In the genomic region with DNA sequence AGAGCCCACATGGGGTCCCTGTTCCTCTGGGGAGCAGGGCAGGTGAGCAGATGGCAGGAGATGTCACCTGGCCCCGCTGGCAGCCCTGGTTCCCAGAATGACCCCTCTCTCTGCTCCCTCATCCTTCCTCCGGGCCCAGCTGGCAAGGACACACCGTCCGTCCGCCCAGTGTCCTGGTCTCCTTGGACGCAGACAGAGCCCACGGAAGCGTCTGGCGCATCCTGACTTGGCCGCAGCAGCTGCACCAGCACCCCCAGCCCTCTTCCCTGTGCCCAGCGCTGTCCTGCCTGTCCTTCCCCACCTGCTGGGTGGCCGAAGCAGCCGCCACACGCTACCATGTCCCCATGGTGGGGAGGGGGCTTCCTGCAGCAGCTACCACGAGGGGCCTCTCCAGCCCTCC, we compare ENCODE assay signal across 13 cellular contexts. TPM values are rescaled to one million over a fixed set of nuclear protein-coding genes. Genes with fewer than 3 reads are reported as not detected.
DNase-seq lines count a peak whose midpoint lies in the region; ATAC-seq and TF ChIP-seq lines count a peak whose summit lies in the region.
"Had no signal": no experiment of that assay in that cellular context is flagged by ENCODE, and none has a peak within 500 bp of the region (broad histone marks: within the 10 kb centered on the region; RNA-seq: fewer than 3 reads in every experiment).

No MANE protein-coding gene starts in this region.

- no CpG with 5 or more reads among the region's 15 CpGs for WGBS in neuronal stem cell (ENCODE audit: extremely low coverage in 2 of 2, insufficient read length in 2 of 2, insufficient replicate concordance in 1 of 2), 2 donors

- no peak overlapping the region for H4K91ac ChIP-seq in neuronal stem cell (ENCODE audit: low read depth, low read length, poor library complexity)

- no peaks in the 10 kb centered on the region for H3K36me3 Mint-ChIP-seq in activated naive CD4-positive, alpha-beta T cell treated with anti-CD3 and anti-CD28 coated beads, Interleukin-2, amount 50 U/mL, for 72 hours
- H3K36me3 Mint-ChIP-seq: CD4-positive, alpha-beta memory T cell had no signal

- DNase-seq in SHP77 (lab: John Stamatoyannopoulos, UW) (peak; percentile 34 to 39), neuronal stem cell (ENCODE audit: low spot score) (no peak), COR-L47 (lab: John Stamatoyannopoulos, UW) (no peak)
- no peak for DNase-seq in activated naive CD4-positive, alpha-beta T cell treated with anti-CD3 and anti-CD28 coated beads, Interleukin-2, amount 50 U/mL, for 72 hours (ENCODE audit: low spot score in 2 of 2)
- DNase-seq in activated CD4-positive, alpha-beta T cell treated with anti-CD3 and anti-CD28 coated beads for 4 hours, result no peak
- DNase-seq: Caco-2; CD4-positive, alpha-beta memory T cell; DND-41; GM23248; H9 had no signal

- no peaks in the 10 kb centered on the region for H3K9me3 Mint-ChIP-seq in activated naive CD4-positive, alpha-beta T cell treated with anti-CD3 and anti-CD28 coated beads, Interleukin-2, amount 50 U/mL, for 72 hours
- H3K9me3 Mint-ChIP-seq: CD4-positive, alpha-beta memory T cell; H9 had no signal

- H2BK5ac ChIP-seq in neuronal stem cell (ENCODE audit: low read length), result no peak overlapping the region

- no peak for TF ChIP-seq CTCF in VCaP (conservative IDR thresholded peaks at IDR 0.05)

- H3K14ac ChIP-seq in neuronal stem cell (ENCODE audit: low read length), result peak overlapping the region; percentile 40

- H2BK15ac ChIP-seq in neuronal stem cell (ENCODE audit: low read length), result peak overlapping the region; percentile 59

- H3K79me1 ChIP-seq in neuronal stem cell (ENCODE audit: low read depth, low read length), result no peaks in the 10 kb centered on the region

- H3K4ac ChIP-seq in neuronal stem cell (ENCODE audit: low read length), result peak overlapping the region; percentile 47

- H3K23ac ChIP-seq in neuronal stem cell (ENCODE audit: low read depth, low read length, poor library complexity), result peak overlapping the region; percentile 49

- H3K4me1 ChIP-seq in neuronal stem cell (ENCODE audit: control insufficient read depth in 2 of 2, insufficient read depth in 1 of 2, low read depth in 1 of 2, low read length in 2 of 2), result peaks cover 8 to 12% of the 10 kb centered on the region in 2 donors
- H3K4me1 ChIP-seq: Caco-2 had no signal

- H3K18ac ChIP-seq in neuronal stem cell (ENCODE audit: low read length), result peak overlapping the region; percentile 53

- no peak overlapping the region for H2AFZ ChIP-seq in neuronal stem cell (ENCODE audit: low read length)
- H2AFZ ChIP-seq: GM23248 had no signal

- no peak overlapping the region for H2BK12ac ChIP-seq in neuronal stem cell (ENCODE audit: low read length)

- peak overlapping the region; percentile 34 for H3K9ac ChIP-seq in neuronal stem cell (ENCODE audit: low read depth, low read length, poor library complexity)
- H3K9ac ChIP-seq: GM23248 had no signal

- H3K4me3 ChIP-seq in neuronal stem cell (ENCODE audit: low read length in 2 of 2), result no peak overlapping the region
- H3K4me3 ChIP-seq: GM23248 had no signal

- H3K9me3 ChIP-seq in neuronal stem cell (replicated peaks in 1 of 2; ENCODE audit: control insufficient read depth in 2 of 2, insufficient read depth in 1 of 2, low read depth in 1 of 2, low read length in 2 of 2), result no peaks in the 10 kb centered on the region
- H3K9me3 ChIP-seq: Caco-2 had no signal

- no peak overlapping the region for H3K4me2 ChIP-seq in neuronal stem cell (ENCODE audit: insufficient read depth, low read length, poor library complexity, severe bottlenecking)

- no peak overlapping the region for H2BK120ac ChIP-seq in neuronal stem cell (ENCODE audit: low read depth, low read length)

- H3K27me3 ChIP-seq in neuronal stem cell (ENCODE audit: control insufficient read depth in 3 of 3, insufficient read depth in 3 of 3, low read depth in 1 of 3, low read length in 3 of 3), result peaks cover 0 to 54% (median 0%) of the 10 kb centered on the region in 3 experiments

- H2AK5ac ChIP-seq in neuronal stem cell (ENCODE audit: low read depth, low read length), result peak overlapping the region; percentile 73

- no peak overlapping the region for H4K8ac ChIP-seq in neuronal stem cell (ENCODE audit: low read depth, low read length)

- H3K27ac ChIP-seq in VCaP, result peak overlapping the region; percentile 43; the same call in 1 of the 2 replicates
- no peak overlapping the region for H3K27ac ChIP-seq in neuronal stem cell (replicated peaks; ENCODE audit: low read length)
- H3K27ac ChIP-seq: GM23248 had no signal

- no peaks in the 10 kb centered on the region for H3K36me3 ChIP-seq in neuronal stem cell (replicated peaks in 1 of 2; ENCODE audit: control insufficient read depth in 2 of 2, insufficient read depth in 2 of 2, low read length in 2 of 2)

- ATAC-seq in activated naive CD4-positive, alpha-beta T cell treated with anti-CD3 and anti-CD28 coated beads, Interleukin-2, amount 50 U/mL, for 72 hours, result no peak
- ATAC-seq: HCT116 had no signal

- no peak overlapping the region for H3K27ac Mint-ChIP-seq in activated naive CD4-positive, alpha-beta T cell treated with anti-CD3 and anti-CD28 coated beads, Interleukin-2, amount 50 U/mL, for 72 hours
- H3K27ac Mint-ChIP-seq: CD4-positive, alpha-beta memory T cell; H9 had no signal

RNA-seq across cellular contexts. Expression of a gene that starts 9.6 kb away (rescaled TPM):
- 0.04 TPM for polyA plus RNA-seq in neuronal stem cell (2013, experiment 1 of 2)
- polyA plus RNA-seq in neuronal stem cell (2013, experiment 2 of 2), result 0.04 TPM
- total RNA-seq in activated naive CD4-positive, alpha-beta T cell treated with anti-CD3 and anti-CD28 coated beads, Interleukin-2, amount 50 U/mL, for 72 hours, result under 1 TPM in 1 of 2 donors, not detected in 1; 0.18 TPM
- total RNA-seq: A673; Caco-2; CD4-positive, alpha-beta memory T cell; GM23248 had no signal

RNA-seq across cellular contexts. Expression of a gene that starts 56.6 kb away (rescaled TPM):
- polyA plus RNA-seq in neuronal stem cell (2013, experiment 1 of 2), result 23.3 TPM
- 23.0 TPM for polyA plus RNA-seq in neuronal stem cell (2013, experiment 2 of 2)
- total RNA-seq in activated naive CD4-positive, alpha-beta T cell treated with anti-CD3 and anti-CD28 coated beads, Interleukin-2, amount 50 U/mL, for 72 hours, result 10 to 100 TPM; 16.3 to 18.6 TPM

RNA-seq across cellular contexts. Expression of a gene that starts 57.0 kb away (rescaled TPM):
- polyA plus RNA-seq in neuronal stem cell (2013, experiment 1 of 2), result 169 TPM
- polyA plus RNA-seq in neuronal stem cell (2013, experiment 2 of 2), result 171 TPM
- total RNA-seq in activated naive CD4-positive, alpha-beta T cell treated with anti-CD3 and anti-CD28 coated beads, Interleukin-2, amount 50 U/mL, for 72 hours, result 100 to 1,000 TPM in 1 of 2 donors, 10 to 100 TPM in 1; 72.2 to 107 TPM

Comparison
In these comparisons a context has a peak if more than half of its experiments do, and no peak if none do; other contexts are left out.
1. DNase-seq: peak in SHP77 (2 of 2); none in neuronal stem cell (single experiment), activated naive CD4-positive, alpha-beta T cell treated with anti-CD3 and anti-CD28 coated beads, Interleukin-2, amount 50 U/mL, for 72 hours (0 of 2), activated CD4-positive, alpha-beta T cell treated with anti-CD3 and anti-CD28 coated beads for 4 hours (0 of 2) and COR-L47 (single experiment).